8 cellular contexts compared by ENCODE assay signal in the genomic region with DNA sequence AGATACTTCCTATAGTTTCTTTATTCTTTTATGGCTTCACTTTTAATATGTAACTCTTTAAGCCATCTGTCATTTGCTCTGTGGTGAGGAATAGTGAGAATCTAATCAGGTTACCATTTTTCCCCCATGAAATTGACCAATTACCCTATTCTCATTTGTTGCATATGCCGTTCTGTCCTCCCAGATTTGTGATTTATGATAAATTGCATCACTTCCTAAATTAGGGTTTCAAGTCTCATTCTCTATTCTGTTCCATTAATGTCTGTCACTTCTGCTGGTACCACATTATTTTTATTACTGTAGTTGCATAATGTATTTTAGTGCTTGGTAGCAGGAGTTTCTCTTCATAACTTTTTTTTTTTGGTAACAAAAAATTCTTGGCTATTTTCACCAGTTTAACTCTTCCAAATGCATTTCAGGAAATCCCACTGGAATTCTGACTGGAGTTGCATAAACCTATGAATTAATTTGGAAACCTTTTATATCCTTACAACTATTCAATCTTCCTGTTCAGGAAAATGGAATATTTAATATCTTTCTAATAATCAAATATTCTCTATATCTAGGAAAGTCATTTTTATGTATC. TPM values are rescaled to one million over a fixed set of nuclear protein-coding genes. Genes with fewer than 3 reads are reported as not detected.
DNase-seq lines count a peak whose midpoint lies in the region; ATAC-seq, FAIRE-seq and TF ChIP-seq lines count a peak whose summit lies in the region.

No MANE protein-coding gene starts in this region.

- H3K27me3 Mint-ChIP-seq in activated T-cell treated with anti-CD3 and anti-CD28 coated beads, Interleukin-2, amount 50 U/mL, for 4 hours (ENCODE audit: low read depth): no peaks in the 10 kb centered on the region
- H3K27me3 Mint-ChIP-seq in H9 (ENCODE audit: low read depth): no peaks in the 10 kb centered on the region

- no peak for DNase-seq in activated T-cell treated with anti-CD3 and anti-CD28 coated beads, Interleukin-2, amount 50 U/mL, for 4 hours
- DNase-seq in activated T-cell treated with anti-CD3 and anti-CD28 coated beads for 4 hours (no peak), RCC 7860 (ENCODE audit: low spot score) (peak; percentile 41), fibroblast of lung (ENCODE audit: low read depth in 2 of 2) (peak; percentile 20 to 26), H9 (no peak)

- H2BK15ac ChIP-seq in H9 (ENCODE audit: low read depth, low read length): no peak overlapping the region

- no peak overlapping the region for H3K23ac ChIP-seq in H9 (ENCODE audit: insufficient read length, low read depth, low read length)

- H3K9me3 ChIP-seq in fibroblast of lung (ENCODE audit: control insufficient read depth, insufficient read depth, low read depth, low read length) (no peaks in the 10 kb centered on the region), subcutaneous abdominal adipose tissue (ENCODE audit: control insufficient read depth in 5 of 5, low read length in 5 of 5) (peaks cover 0 to 3% (median 0%) of the 10 kb centered on the region in 5 donors), H9 (ENCODE audit: control insufficient read depth, low read depth, low read length) (no peaks in the 10 kb centered on the region)

- H3K4ac ChIP-seq in H9 (ENCODE audit: low read depth, low read length): no peak overlapping the region

- H3K27me3 ChIP-seq in fibroblast of lung (ENCODE audit: control insufficient read depth, insufficient read depth, low read length) (no peaks in the 10 kb centered on the region), subcutaneous abdominal adipose tissue (ENCODE audit: control insufficient read depth in 5 of 5, insufficient read depth in 4 of 5, low read length in 5 of 5) (no peaks in the 10 kb centered on the region), H9 (ENCODE audit: insufficient read depth, low read length) (no peaks in the 10 kb centered on the region)

- H2AK5ac ChIP-seq in H9 (ENCODE audit: insufficient read length, low read length): no peak overlapping the region

- no peak for ATAC-seq in activated T-cell treated with anti-CD3 and anti-CD28 coated beads, Interleukin-2, amount 50 U/mL, for 4 hours
- ATAC-seq in HG03342 (IDR thresholded peaks at IDR 0.05; ENCODE audit: unreplicated experiment) (no peak), HG02588 (IDR thresholded peaks at IDR 0.05; ENCODE audit: unreplicated experiment) (no peak)

- no peak overlapping the region for H4K8ac ChIP-seq in H9 (replicated peaks; ENCODE audit: insufficient read length, low read depth, low read length)

- H3K9me3 Mint-ChIP-seq in activated T-cell treated with anti-CD3 and anti-CD28 coated beads, Interleukin-2, amount 50 U/mL, for 4 hours: no peaks in the 10 kb centered on the region
- H3K9me3 Mint-ChIP-seq in H9: no peaks in the 10 kb centered on the region

- no peak overlapping the region for H3T11ph ChIP-seq in H9 (ENCODE audit: low read length)

- H3K9ac ChIP-seq in fibroblast of lung (ENCODE audit: insufficient read depth, low read length): no peak overlapping the region
- H3K9ac ChIP-seq in subcutaneous abdominal adipose tissue (ENCODE audit: low read length in 5 of 5): no peak overlapping the region
- no peak overlapping the region for H3K9ac ChIP-seq in H9 (ENCODE audit: extremely low read depth, insufficient read length, low read length)

- no peak overlapping the region for H3K14ac ChIP-seq in H9 (ENCODE audit: insufficient read depth, low read length)

- no peak overlapping the region for H2BK120ac ChIP-seq in H9 (ENCODE audit: low read depth, low read length, poor library complexity, severe bottlenecking)

- H2AFZ ChIP-seq in fibroblast of lung (ENCODE audit: low read length) (no peak overlapping the region), H9 (ENCODE audit: low read length) (no peak overlapping the region)

- H3K18ac ChIP-seq in H9 (ENCODE audit: insufficient read length, low read depth, low read length): no peak overlapping the region

- no peak overlapping the region for H3K56ac ChIP-seq in H9 (ENCODE audit: insufficient read length, low read depth, low read length)

- H3K79me2 ChIP-seq in fibroblast of lung (ENCODE audit: control insufficient read depth, insufficient read depth, low read length): peaks cover 6% of the 10 kb centered on the region
- H3K79me2 ChIP-seq in H9 (ENCODE audit: insufficient read depth, low read length): no peaks in the 10 kb centered on the region

- H2BK20ac ChIP-seq in H9 (ENCODE audit: low read depth, low read length, poor library complexity, severe bottlenecking): no peak overlapping the region

- peak overlapping the region; percentile 69 for H3K4me3 Mint-ChIP-seq in activated T-cell treated with anti-CD3 and anti-CD28 coated beads, Interleukin-2, amount 50 U/mL, for 4 hours
- H3K4me3 Mint-ChIP-seq in H9: no peak overlapping the region

- WGBS in H9 (ENCODE audit: extremely low coverage, insufficient read length, low lambda C conversion rate): no CpG with 5 or more reads among the region's 1 CpG

- no peak overlapping the region for H2BK12ac ChIP-seq in H9 (ENCODE audit: insufficient read length, low read depth, low read length)

- H2BK5ac ChIP-seq in H9 (ENCODE audit: insufficient read length, low read length): no peak overlapping the region

- no peaks in the 10 kb centered on the region for H3K79me1 ChIP-seq in H9 (ENCODE audit: insufficient read depth, low read depth, low read length, poor library complexity, severe bottlenecking)

- peaks cover 9% of the 10 kb centered on the region for H3K4me1 ChIP-seq in fibroblast of lung (ENCODE audit: control insufficient read depth, extremely low read depth, insufficient read depth, low read length)
- H3K4me1 ChIP-seq in subcutaneous abdominal adipose tissue (ENCODE audit: control insufficient read depth in 5 of 5, insufficient read depth in 5 of 5, low read length in 5 of 5): peaks cover 3 to 33% (median 28%) of the 10 kb centered on the region in 5 donors
- H3K4me1 ChIP-seq in H9 (ENCODE audit: insufficient read depth, low read length): no peaks in the 10 kb centered on the region

- no peak overlapping the region for H3K27ac Mint-ChIP-seq in H9

- H3K23me2 ChIP-seq in H9 (ENCODE audit: insufficient read length, low read depth, low read length, poor library complexity, severe bottlenecking): no peaks in the 10 kb centered on the region

- H4K20me1 ChIP-seq in fibroblast of lung (ENCODE audit: control insufficient read depth, extremely low read depth, insufficient read depth, low read length): no peaks in the 10 kb centered on the region
- no peaks in the 10 kb centered on the region for H4K20me1 ChIP-seq in H9 (ENCODE audit: control insufficient read depth, insufficient read depth, insufficient read length)

- peaks cover 67% of the 10 kb centered on the region for H3K4me1 Mint-ChIP-seq in activated T-cell treated with anti-CD3 and anti-CD28 coated beads, Interleukin-2, amount 50 U/mL, for 4 hours (ENCODE audit: low read depth)
- peaks cover 12 to 24% of the 10 kb centered on the region in 2 experiments for H3K4me1 Mint-ChIP-seq in H9

- no peak overlapping the region for H3K27ac ChIP-seq in fibroblast of lung (ENCODE audit: insufficient read depth, low read length)
- H3K27ac ChIP-seq in subcutaneous abdominal adipose tissue (ENCODE audit: low read depth, low read length): peak overlapping the region; percentile 74
- H3K27ac ChIP-seq in H9 (ENCODE audit: insufficient read length, low read depth, low read length): no peak overlapping the region

- H3K4me2 ChIP-seq in fibroblast of lung (ENCODE audit: extremely low read depth, insufficient read depth, low read length) (no peak overlapping the region), H9 (ENCODE audit: insufficient read depth, insufficient read length, low read length) (no peak overlapping the region)

- no peak overlapping the region for H3K4me3 ChIP-seq in fibroblast of lung (replicated peaks in 1 of 4; ENCODE audit: control extremely low read depth in 1 of 4, insufficient read depth in 1 of 4, low read depth in 3 of 4, low read length in 4 of 4)
- no peak overlapping the region for H3K4me3 ChIP-seq in subcutaneous abdominal adipose tissue (ENCODE audit: low read depth in 1 of 5, low read length in 5 of 5)

- H4K91ac ChIP-seq in H9 (ENCODE audit: insufficient read length, low read depth, low read length): no peak overlapping the region

- TF ChIP-seq CTCF in fibroblast of lung (conservative IDR thresholded peaks at IDR 0.05 in 1 of 2, IDR thresholded peaks at IDR 0.05 in 1 of 2; ENCODE audit: low read depth in 1 of 2, low read length in 2 of 2) (no peak), H9 (conservative IDR thresholded peaks at IDR 0.05) (no peak)

- H4K5ac ChIP-seq in H9 (ENCODE audit: insufficient read length, low read depth, low read length): no peak overlapping the region

- H3K36me3 ChIP-seq in fibroblast of lung (ENCODE audit: control insufficient read depth, insufficient read depth, low read length) (no peaks in the 10 kb centered on the region), subcutaneous abdominal adipose tissue (ENCODE audit: control insufficient read depth in 5 of 5, insufficient read depth in 5 of 5, low read length in 5 of 5) (no peaks in the 10 kb centered on the region)

- FAIRE-seq in RCC 7860 (lab: Jason Lieb, UNC): no peak

- H3K36me3 Mint-ChIP-seq in activated T-cell treated with anti-CD3 and anti-CD28 coated beads, Interleukin-2, amount 50 U/mL, for 4 hours (ENCODE audit: insufficient read depth): peaks cover 14% of the 10 kb centered on the region
- no peaks in the 10 kb centered on the region for H3K36me3 Mint-ChIP-seq in H9 (ENCODE audit: insufficient read depth in 1 of 3, low read depth in 3 of 3)

RNA-seq across cellular contexts. Expression of gene FAM133B, which starts 44.0 kb away (rescaled TPM):
- total RNA-seq in activated T-cell treated with anti-CD3 and anti-CD28 coated beads, Interleukin-2, amount 50 U/mL, for 4 hours: 10 to 100 TPM; 35.3 to 37.8 (median 36.0) TPM
- total RNA-seq in fibroblast of lung (13.6 and 20.3 TPM in 2 replicates), H9 (2021) (39.2 and 41.2 TPM in 2 replicates)
- polyA plus RNA-seq in fibroblast of lung: 21.8 and 22.0 TPM in 2 replicates
- polyA plus RNA-seq in fibroblast of lung (2012): 19.6 and 21.3 TPM in 2 replicates
- 0.31 and 3.0 TPM in 2 replicates for polyA minus RNA-seq in fibroblast of lung (ENCODE audit: low replicate concordance)

Comparison
In these comparisons a context has a peak if more than half of its experiments do, and no peak if none do; other contexts are left out.
1. DNase-seq: peak in RCC 7860 (single experiment) and fibroblast of lung (2 of 2); none in activated T-cell treated with anti-CD3 and anti-CD28 coated beads, Interleukin-2, amount 50 U/mL, for 4 hours (single experiment), activated T-cell treated with anti-CD3 and anti-CD28 coated beads for 4 hours (single experiment) and H9 (single experiment).